In the genomic region with DNA sequence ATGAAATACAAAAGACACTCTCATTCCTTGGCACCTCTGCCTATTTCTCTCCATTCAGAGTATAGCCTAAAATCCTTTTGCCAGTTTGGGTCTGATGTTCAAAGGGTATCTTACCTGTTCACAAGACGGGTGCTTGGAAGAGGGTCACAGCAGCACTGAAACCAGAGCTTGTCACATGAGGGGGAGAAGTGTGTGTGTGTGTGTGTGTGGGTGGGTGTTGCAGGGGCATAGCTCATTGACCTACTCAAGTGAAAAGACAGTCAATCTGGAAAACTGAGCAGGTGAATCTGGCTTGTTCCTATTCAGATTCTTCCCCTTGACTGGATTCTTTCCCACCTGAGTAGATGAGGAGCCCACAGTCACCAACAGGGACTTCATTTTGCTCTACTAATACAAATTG, we compare ENCODE assay signal across 15 cellular contexts.
"Had no signal": no experiment of that assay in that cellular context is flagged by ENCODE, and none has a peak within 500 bp of the region (broad histone marks: within the 10 kb centered on the region; RNA-seq: fewer than 3 reads in every experiment).

No MANE protein-coding gene starts in this region.

- H3K27ac ChIP-seq: PC-9, VCaP had no signal

- H3K4me3 ChIP-seq: PC-9 had no signal

- DNase-seq: activated CD4-positive, alpha-beta memory T cell treated with anti-CD3 and anti-CD28 coated beads, Interleukin-2, amount 10 ng/mL, durations not matched to agents 7 days and 5 days; activated CD4-positive, alpha-beta T cell treated with anti-CD3 and anti-CD28 coated beads for 36 hours; activated CD4-positive, alpha-beta T cell treated with anti-CD3 and anti-CD28 coated beads, Interleukin-2, amount 50 U/mL, for 1 hour; activated CD4-positive, CD25-positive, alpha-beta regulatory T cell; activated gamma-delta T cell; activated naive CD4-positive, alpha-beta T cell treated with anti-CD3 and anti-CD28 coated beads for 36 hours; activated T-cell treated with anti-CD3 and anti-CD28 coated beads for 4 hours; activated T-cell treated with anti-CD3 and anti-CD28 coated beads, Interleukin-2, amount 50 U/mL, for 48 hours; amygdala; cortex of kidney; KG1; NCI-H1048; T-helper 1 cell had no signal
